10 cellular contexts compared by ENCODE assay signal in the genomic region with DNA sequence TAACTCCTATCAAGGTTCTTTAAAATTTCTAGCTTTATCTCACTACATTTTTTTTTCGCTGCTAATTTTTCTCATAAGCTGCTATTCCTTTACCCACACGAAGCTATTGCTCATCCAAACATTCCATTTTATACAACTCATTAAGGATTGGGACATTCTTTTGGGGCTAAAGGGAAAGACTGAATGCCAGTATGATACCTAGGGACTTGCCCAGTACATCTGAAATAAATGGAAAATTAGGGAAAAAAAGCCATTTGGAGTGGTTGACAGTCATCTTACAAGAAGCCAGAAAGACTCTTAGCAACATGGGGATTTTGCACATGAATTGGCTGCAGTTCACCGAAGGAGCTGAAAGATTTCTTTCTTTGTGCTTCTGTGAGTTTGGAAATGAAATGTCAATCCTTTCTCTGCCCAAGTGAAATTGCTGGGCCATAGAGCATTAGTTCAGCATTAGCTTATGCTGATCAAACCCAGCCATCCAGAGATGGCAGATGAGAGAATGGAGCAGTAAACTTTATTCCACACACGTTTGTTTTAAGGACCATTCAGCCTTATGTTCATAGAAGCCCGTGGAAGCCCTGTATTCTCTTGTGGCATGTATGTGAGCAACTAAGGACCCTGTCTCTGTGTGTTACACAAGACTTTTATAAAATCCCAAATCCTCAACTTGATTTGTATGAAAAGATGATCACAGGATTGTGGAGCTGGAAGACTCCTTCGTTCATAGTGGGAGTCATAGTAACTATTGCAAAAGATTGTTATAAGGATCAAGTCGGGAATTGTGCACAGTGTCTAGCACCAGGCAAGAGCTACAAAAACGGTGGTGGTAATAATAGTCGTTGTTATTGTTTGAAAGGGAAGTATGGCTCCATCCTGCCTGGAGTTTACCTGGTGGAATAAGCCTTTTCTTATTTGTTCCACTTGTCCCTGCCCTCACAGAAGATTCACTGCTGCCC. TPM values are rescaled to one million over a fixed set of nuclear protein-coding genes. Genes with fewer than 3 reads are reported as not detected.
DNase-seq lines count a peak whose midpoint lies in the region; ATAC-seq and TF ChIP-seq lines count a peak whose summit lies in the region.
"Had no signal": no experiment of that assay in that cellular context is flagged by ENCODE, and none has a peak within 500 bp of the region (broad histone marks: within the 10 kb centered on the region; RNA-seq: fewer than 3 reads in every experiment).

No MANE protein-coding gene starts in this region.

- no peaks in the 10 kb centered on the region for H3K9me3 ChIP-seq in tibial nerve
- H3K9me3 ChIP-seq: HAP-1 had no signal

- peak overlapping the region; percentile 9 to 83 (median 59) for H3K27ac ChIP-seq in tibial nerve

- peak; percentile 91 for DNase-seq in HCEC 1CT
- DNase-seq in astrocyte of the spinal cord (ENCODE audit: low read depth, low spot score), result peak; percentile 65
- DNase-seq in inferior parietal cortex (ENCODE audit: extremely low spot score), result peak; percentile 22
- DNase-seq in tibial nerve (ENCODE audit: low spot score in 2 of 2), result no peak
- no peak for DNase-seq in SKM-1 (lab: John Stamatoyannopoulos, UW; ENCODE audit: unreplicated experiment)
- no peak for DNase-seq in occipital lobe (lab: John Stamatoyannopoulos, UW)
- DNase-seq: activated CD4-positive, alpha-beta memory T cell treated with anti-CD3 and anti-CD28 coated beads, Interleukin-2, amount 10 ng/mL, durations not matched to agents 7 days and 5 days; NCI-H524 treated with DMSO at 0.1 percent for 48 hours had no signal

- TF ChIP-seq EP300 in tibial nerve (IDR thresholded peaks at IDR 0.05), result peak; percentile 29 to 77

- in situ Hi-C loops in astrocyte of the spinal cord (cut with HindIII; ENCODE audit: low sequenced_read_pairs), result no loop called here

- H3K4me3 ChIP-seq in astrocyte of the spinal cord (ENCODE audit: low read depth, low read length) (no peak overlapping the region), tibial nerve (no peak overlapping the region)
- H3K4me3 ChIP-seq: HAP-1 had no signal

- no peak for TF ChIP-seq CTCF in astrocyte of the spinal cord (IDR thresholded peaks at IDR 0.05; ENCODE audit: low read depth, low read length)
- TF ChIP-seq CTCF in tibial nerve (IDR thresholded peaks at IDR 0.05), result no peak

- H3K36me3 ChIP-seq in tibial nerve, result peaks cover 0 to 6% (median 0%) of the 10 kb centered on the region in 3 donors
- H3K36me3 ChIP-seq: HAP-1 had no signal

- TF ChIP-seq POLR2A in tibial nerve (IDR thresholded peaks at IDR 0.05), result no peak

- no peaks in the 10 kb centered on the region for H3K27me3 ChIP-seq in tibial nerve

- H3K4me1 ChIP-seq in tibial nerve, result peaks cover 0 to 32% (median 5%) of the 10 kb centered on the region in 4 donors
- H3K4me1 ChIP-seq: HAP-1 had no signal

- ATAC-seq in HG03045 (IDR thresholded peaks at IDR 0.05; ENCODE audit: unreplicated experiment), result no peak

- WGBS in tibial nerve, 2 donors, result 56 to 57% methylated on average over 9 of the region's 9 CpGs

RNA-seq across cellular contexts. Expression of gene MTURN, which starts 43.1 kb away (rescaled TPM):
- total RNA-seq in tibial nerve (100 to 1,000 TPM; 156 to 246 (median 186) TPM), occipital lobe (388 TPM)

Comparison
In these comparisons a context has a peak if more than half of its experiments do, and no peak if none do; other contexts are left out.
1. DNase-seq: peak in HCEC 1CT (single experiment), astrocyte of the spinal cord (single experiment) and inferior parietal cortex (single experiment); none in tibial nerve (0 of 2), SKM-1 (single experiment) and occipital lobe (single experiment).